6 cellular contexts compared by ENCODE assay signal in genomic region chr11:70024773-70025045, GRCh38. TPM values are rescaled to one million over a fixed set of nuclear protein-coding genes. Genes with fewer than 3 reads are reported as not detected.
"Had no signal": no experiment of that assay in that cellular context is flagged by ENCODE, and none has a peak within 500 bp of the region (broad histone marks: within the 10 kb centered on the region; RNA-seq: fewer than 3 reads in every experiment).

No MANE protein-coding gene starts in this region.

- H2AFZ ChIP-seq: GM23248 had no signal

- H3K27ac ChIP-seq: GM23248, HL-60 had no signal

- ATAC-seq: K562 had no signal

- DNase-seq: GM23248, GOT3, HCEC 1CT, IMR-90 had no signal

- H3K4me3 ChIP-seq: GM23248, K562 had no signal

- H3K9ac ChIP-seq: GM23248 had no signal

RNA-seq across cellular contexts. Expression of gene ANO1, which starts 53.4 kb away (rescaled TPM):
- total RNA-seq: K562 had no signal
- polyA plus RNA-seq: GM23248, K562 had no signal
